ENCODE assay signal across 20 cellular contexts in the genomic region with DNA sequence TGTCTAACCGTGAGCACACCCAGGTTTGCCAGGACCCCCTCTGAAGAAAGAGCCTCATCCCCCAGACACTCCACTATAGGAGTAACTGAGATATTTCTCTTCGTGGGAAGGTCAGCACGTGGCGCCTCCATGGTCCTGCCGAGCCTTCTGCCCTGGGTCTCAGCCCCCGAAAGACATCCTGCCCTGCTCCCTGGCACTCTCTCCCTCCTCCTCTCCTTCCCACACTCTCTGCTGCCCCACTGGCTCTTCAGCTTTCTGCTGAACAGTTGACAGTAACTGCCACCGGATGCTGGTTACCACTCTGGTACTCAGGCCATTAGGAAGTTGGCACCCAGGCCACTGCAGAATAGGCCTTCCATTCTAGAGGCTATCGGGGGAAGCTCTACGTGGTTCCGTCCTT.
DNase-seq lines count a peak whose midpoint lies in the region; ATAC-seq, FAIRE-seq and TF ChIP-seq lines count a peak whose summit lies in the region.
"Had no signal": no experiment of that assay in that cellular context is flagged by ENCODE, and none has a peak within 500 bp of the region (broad histone marks: within the 10 kb centered on the region; RNA-seq: fewer than 3 reads in every experiment).

No MANE protein-coding gene starts in this region.

- no peak for TF ChIP-seq EP300 in stomach (IDR thresholded peaks at IDR 0.05)

- H3K9ac ChIP-seq in neural progenitor cell: no peak overlapping the region

- H3K27me3 ChIP-seq in bronchial epithelial cell (ENCODE audit: control insufficient read depth, insufficient read depth, low read length) (peaks cover 25% of the 10 kb centered on the region), neural progenitor cell (no peaks in the 10 kb centered on the region), stomach (peaks cover 0 to 20% (median 0%) of the 10 kb centered on the region in 3 donors)
- H3K27me3 ChIP-seq: BE2C had no signal

- H3K4me3 ChIP-seq in bronchial epithelial cell (ENCODE audit: low read depth, low read length): no peak overlapping the region
- no peak overlapping the region for H3K4me3 ChIP-seq in neural progenitor cell
- no peak overlapping the region for H3K4me3 ChIP-seq in stomach
- H3K4me3 ChIP-seq: A549 had no signal

- H3K27ac Mint-ChIP-seq in neural progenitor cell: peak overlapping the region; percentile 13
- H3K27ac Mint-ChIP-seq: CD4-positive, alpha-beta memory T cell had no signal

- no peak for ATAC-seq in GM18870 (IDR thresholded peaks at IDR 0.05; ENCODE audit: unreplicated experiment)
- ATAC-seq: A549, HCT116 had no signal

- TF ChIP-seq CTCF in bronchial epithelial cell (IDR thresholded peaks at IDR 0.05; ENCODE audit: insufficient read depth, low read length, severe bottlenecking) (no peak), neural progenitor cell (IDR thresholded peaks at IDR 0.05) (no peak), stomach (IDR thresholded peaks at IDR 0.05) (no peak)

- intact Hi-C loops in stomach (cut with DNase I; ENCODE audit: low total_unique reads): no loop called here

- H3K9me3 Mint-ChIP-seq in neural progenitor cell: peaks cover 12% of the 10 kb centered on the region

- no peaks in the 10 kb centered on the region for H3K79me2 ChIP-seq in neural progenitor cell (ENCODE audit: low read depth)

- H3F3A ChIP-seq in neural progenitor cell (ENCODE audit: low read depth): no peaks in the 10 kb centered on the region

- peaks cover 22% of the 10 kb centered on the region for H3K4me1 ChIP-seq in neural progenitor cell
- no peaks in the 10 kb centered on the region for H3K4me1 ChIP-seq in stomach
- H3K4me1 ChIP-seq: BE2C had no signal

- DNase-seq in bronchial epithelial cell (ENCODE audit: low read depth) (no peak), neural progenitor cell (ENCODE audit: low spot score) (no peak), stomach (peak; percentile 9), NCI-H345 treated with DMSO at 0.1 percent for 48 hours (lab: John Stamatoyannopoulos, UW; ENCODE audit: unreplicated experiment) (no peak), putamen (ENCODE audit: low spot score) (no peak)
- DNase-seq: BE2C; CD4-positive, alpha-beta memory T cell; COR-L47; DMS153; DMS79 treated with DMSO at 0.1 percent for 48 hours; EL had no signal

- no peak for TF ChIP-seq POLR2A in stomach (IDR thresholded peaks at IDR 0.05)

- H3K9me3 ChIP-seq in neural progenitor cell (ENCODE audit: low read depth): no peaks in the 10 kb centered on the region
- H3K9me3 ChIP-seq in stomach: no peaks in the 10 kb centered on the region
- H3K9me3 ChIP-seq: A549, BE2C had no signal

- peaks cover 27% of the 10 kb centered on the region for H3K4me1 Mint-ChIP-seq in neural progenitor cell
- H3K4me1 Mint-ChIP-seq: IgD-negative memory B cell had no signal

- no peak overlapping the region for H3K4me2 ChIP-seq in neural progenitor cell
- H3K4me2 ChIP-seq: A549 had no signal

- 95 to 98% (median 97%) methylated on average over 10 of the region's 10 CpGs for WGBS in stomach, 5 donors

- no peak overlapping the region for H3K27ac ChIP-seq in neural progenitor cell
- H3K27ac ChIP-seq in stomach: no peak overlapping the region
- H3K27ac ChIP-seq: A549, C4-2B had no signal

- H4K20me1 ChIP-seq in neural progenitor cell (ENCODE audit: low read depth): no peaks in the 10 kb centered on the region

- peaks cover 5% of the 10 kb centered on the region for H3K36me3 Mint-ChIP-seq in neural progenitor cell
- H3K36me3 Mint-ChIP-seq: CD4-positive, alpha-beta memory T cell had no signal

- no peak overlapping the region for H2AFZ ChIP-seq in neural progenitor cell (replicated peaks)

- peak; percentile 60 for FAIRE-seq in bronchial epithelial cell (lab: Jason Lieb, UNC)
- FAIRE-seq: A549, D721Med, G401.6, GM12891, H1 had no signal

- H3K27me3 Mint-ChIP-seq in neural progenitor cell (ENCODE audit: insufficient read depth, low read depth): peaks cover 7% of the 10 kb centered on the region

- no peaks in the 10 kb centered on the region for H3K36me3 ChIP-seq in bronchial epithelial cell (ENCODE audit: control insufficient read depth, insufficient read depth, low read length)
- H3K36me3 ChIP-seq in neural progenitor cell: no peaks in the 10 kb centered on the region
- no peaks in the 10 kb centered on the region for H3K36me3 ChIP-seq in stomach
- H3K36me3 ChIP-seq: BE2C had no signal

- no peak overlapping the region for H3K4me3 Mint-ChIP-seq in neural progenitor cell
- H3K4me3 Mint-ChIP-seq: CD4-positive, alpha-beta memory T cell; IgD-negative memory B cell had no signal
